ENCODE assay signal across 3 cellular contexts in the genomic region with DNA sequence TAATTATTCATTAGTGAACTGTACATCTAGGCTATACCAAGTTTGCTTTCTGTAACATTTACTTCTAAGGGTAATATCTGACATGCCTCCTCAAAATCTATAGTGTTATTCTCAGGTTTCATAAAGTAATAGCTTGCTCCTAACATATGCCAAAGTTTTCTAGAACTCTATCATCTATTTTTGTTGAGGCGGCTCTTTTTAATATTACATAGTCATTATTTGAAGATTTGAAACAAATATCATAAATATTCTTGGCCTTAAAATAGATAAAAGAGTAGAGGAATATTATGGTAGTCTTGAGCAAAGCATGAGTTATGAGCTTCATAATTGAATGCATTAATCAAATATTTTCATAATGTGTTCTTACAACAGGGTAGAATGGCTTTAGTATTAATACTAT.
A peak's percentile ranks its signal among the peaks of the same experiment; 100 is the strongest.
TF ChIP-seq lines count a peak whose summit lies in the region.

No MANE protein-coding gene starts in this region.

TF ChIP-seq in IMR-90, 13 proteins besides CTCF, POLR2A, EP300 and RAD21:
- TF ChIP-seq MAFK (IDR thresholded peaks at IDR 0.05; ENCODE audit: low read depth, low read length) = 0 out of 2 replicates have a peak, but pooled peaks have one; percentile 4
- no peak for TF ChIP-seq CHD1 (IDR thresholded peaks at IDR 0.05; ENCODE audit: low read depth, low read length)
TF ChIP-seq in IMR-90: peak in this region for 1.

TF ChIP-seq in K562, 482 proteins besides CTCF, POLR2A, EP300 and RAD21:
- TF ChIP-seq C11orf30 (IDR thresholded peaks at IDR 0.05; ENCODE audit: low read depth) (peak; percentile 57), ZNF24 (IDR thresholded peaks at IDR 0.05) (no peak), CCNT2 (IDR thresholded peaks at IDR 0.05; ENCODE audit: borderline replicate concordance, extremely low read depth, insufficient read length, low read depth, low read length) (no peak), ZNF316 (IDR thresholded peaks at IDR 0.05) (peak; percentile 73), MAFG (tag; conservative IDR thresholded peaks at IDR 0.05) (peak; percentile 37), IFI16 (CRISPR knock-in tag; IDR thresholded peaks at IDR 0.05) (no peak)

TF ChIP-seq in GM23338, 12 proteins besides CTCF, POLR2A, EP300 and RAD21:
- no peak for TF ChIP-seq EZH2 (IDR thresholded peaks at IDR 0.05; ENCODE audit: low read depth, unreplicated experiment)
- TF ChIP-seq, protein P1, sequence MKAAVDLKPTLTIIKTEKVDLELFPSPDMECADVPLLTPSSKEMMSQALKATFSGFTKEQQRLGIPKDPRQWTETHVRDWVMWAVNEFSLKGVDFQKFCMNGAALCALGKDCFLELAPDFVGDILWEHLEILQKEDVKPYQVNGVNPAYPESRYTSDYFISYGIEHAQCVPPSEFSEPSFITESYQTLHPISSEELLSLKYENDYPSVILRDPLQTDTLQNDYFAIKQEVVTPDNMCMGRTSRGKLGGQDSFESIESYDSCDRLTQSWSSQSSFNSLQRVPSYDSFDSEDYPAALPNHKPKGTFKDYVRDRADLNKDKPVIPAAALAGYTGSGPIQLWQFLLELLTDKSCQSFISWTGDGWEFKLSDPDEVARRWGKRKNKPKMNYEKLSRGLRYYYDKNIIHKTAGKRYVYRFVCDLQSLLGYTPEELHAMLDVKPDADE (IDR thresholded peaks at IDR 0.05) = no peak
- TF ChIP-seq, protein P2, sequence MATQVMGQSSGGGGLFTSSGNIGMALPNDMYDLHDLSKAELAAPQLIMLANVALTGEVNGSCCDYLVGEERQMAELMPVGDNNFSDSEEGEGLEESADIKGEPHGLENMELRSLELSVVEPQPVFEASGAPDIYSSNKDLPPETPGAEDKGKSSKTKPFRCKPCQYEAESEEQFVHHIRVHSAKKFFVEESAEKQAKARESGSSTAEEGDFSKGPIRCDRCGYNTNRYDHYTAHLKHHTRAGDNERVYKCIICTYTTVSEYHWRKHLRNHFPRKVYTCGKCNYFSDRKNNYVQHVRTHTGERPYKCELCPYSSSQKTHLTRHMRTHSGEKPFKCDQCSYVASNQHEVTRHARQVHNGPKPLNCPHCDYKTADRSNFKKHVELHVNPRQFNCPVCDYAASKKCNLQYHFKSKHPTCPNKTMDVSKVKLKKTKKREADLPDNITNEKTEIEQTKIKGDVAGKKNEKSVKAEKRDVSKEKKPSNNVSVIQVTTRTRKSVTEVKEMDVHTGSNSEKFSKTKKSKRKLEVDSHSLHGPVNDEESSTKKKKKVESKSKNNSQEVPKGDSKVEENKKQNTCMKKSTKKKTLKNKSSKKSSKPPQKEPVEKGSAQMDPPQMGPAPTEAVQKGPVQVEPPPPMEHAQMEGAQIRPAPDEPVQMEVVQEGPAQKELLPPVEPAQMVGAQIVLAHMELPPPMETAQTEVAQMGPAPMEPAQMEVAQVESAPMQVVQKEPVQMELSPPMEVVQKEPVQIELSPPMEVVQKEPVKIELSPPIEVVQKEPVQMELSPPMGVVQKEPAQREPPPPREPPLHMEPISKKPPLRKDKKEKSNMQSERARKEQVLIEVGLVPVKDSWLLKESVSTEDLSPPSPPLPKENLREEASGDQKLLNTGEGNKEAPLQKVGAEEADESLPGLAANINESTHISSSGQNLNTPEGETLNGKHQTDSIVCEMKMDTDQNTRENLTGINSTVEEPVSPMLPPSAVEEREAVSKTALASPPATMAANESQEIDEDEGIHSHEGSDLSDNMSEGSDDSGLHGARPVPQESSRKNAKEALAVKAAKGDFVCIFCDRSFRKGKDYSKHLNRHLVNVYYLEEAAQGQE (IDR thresholded peaks at IDR 0.05; ENCODE audit: unreplicated experiment) = no peak
- TF ChIP-seq, protein P3, sequence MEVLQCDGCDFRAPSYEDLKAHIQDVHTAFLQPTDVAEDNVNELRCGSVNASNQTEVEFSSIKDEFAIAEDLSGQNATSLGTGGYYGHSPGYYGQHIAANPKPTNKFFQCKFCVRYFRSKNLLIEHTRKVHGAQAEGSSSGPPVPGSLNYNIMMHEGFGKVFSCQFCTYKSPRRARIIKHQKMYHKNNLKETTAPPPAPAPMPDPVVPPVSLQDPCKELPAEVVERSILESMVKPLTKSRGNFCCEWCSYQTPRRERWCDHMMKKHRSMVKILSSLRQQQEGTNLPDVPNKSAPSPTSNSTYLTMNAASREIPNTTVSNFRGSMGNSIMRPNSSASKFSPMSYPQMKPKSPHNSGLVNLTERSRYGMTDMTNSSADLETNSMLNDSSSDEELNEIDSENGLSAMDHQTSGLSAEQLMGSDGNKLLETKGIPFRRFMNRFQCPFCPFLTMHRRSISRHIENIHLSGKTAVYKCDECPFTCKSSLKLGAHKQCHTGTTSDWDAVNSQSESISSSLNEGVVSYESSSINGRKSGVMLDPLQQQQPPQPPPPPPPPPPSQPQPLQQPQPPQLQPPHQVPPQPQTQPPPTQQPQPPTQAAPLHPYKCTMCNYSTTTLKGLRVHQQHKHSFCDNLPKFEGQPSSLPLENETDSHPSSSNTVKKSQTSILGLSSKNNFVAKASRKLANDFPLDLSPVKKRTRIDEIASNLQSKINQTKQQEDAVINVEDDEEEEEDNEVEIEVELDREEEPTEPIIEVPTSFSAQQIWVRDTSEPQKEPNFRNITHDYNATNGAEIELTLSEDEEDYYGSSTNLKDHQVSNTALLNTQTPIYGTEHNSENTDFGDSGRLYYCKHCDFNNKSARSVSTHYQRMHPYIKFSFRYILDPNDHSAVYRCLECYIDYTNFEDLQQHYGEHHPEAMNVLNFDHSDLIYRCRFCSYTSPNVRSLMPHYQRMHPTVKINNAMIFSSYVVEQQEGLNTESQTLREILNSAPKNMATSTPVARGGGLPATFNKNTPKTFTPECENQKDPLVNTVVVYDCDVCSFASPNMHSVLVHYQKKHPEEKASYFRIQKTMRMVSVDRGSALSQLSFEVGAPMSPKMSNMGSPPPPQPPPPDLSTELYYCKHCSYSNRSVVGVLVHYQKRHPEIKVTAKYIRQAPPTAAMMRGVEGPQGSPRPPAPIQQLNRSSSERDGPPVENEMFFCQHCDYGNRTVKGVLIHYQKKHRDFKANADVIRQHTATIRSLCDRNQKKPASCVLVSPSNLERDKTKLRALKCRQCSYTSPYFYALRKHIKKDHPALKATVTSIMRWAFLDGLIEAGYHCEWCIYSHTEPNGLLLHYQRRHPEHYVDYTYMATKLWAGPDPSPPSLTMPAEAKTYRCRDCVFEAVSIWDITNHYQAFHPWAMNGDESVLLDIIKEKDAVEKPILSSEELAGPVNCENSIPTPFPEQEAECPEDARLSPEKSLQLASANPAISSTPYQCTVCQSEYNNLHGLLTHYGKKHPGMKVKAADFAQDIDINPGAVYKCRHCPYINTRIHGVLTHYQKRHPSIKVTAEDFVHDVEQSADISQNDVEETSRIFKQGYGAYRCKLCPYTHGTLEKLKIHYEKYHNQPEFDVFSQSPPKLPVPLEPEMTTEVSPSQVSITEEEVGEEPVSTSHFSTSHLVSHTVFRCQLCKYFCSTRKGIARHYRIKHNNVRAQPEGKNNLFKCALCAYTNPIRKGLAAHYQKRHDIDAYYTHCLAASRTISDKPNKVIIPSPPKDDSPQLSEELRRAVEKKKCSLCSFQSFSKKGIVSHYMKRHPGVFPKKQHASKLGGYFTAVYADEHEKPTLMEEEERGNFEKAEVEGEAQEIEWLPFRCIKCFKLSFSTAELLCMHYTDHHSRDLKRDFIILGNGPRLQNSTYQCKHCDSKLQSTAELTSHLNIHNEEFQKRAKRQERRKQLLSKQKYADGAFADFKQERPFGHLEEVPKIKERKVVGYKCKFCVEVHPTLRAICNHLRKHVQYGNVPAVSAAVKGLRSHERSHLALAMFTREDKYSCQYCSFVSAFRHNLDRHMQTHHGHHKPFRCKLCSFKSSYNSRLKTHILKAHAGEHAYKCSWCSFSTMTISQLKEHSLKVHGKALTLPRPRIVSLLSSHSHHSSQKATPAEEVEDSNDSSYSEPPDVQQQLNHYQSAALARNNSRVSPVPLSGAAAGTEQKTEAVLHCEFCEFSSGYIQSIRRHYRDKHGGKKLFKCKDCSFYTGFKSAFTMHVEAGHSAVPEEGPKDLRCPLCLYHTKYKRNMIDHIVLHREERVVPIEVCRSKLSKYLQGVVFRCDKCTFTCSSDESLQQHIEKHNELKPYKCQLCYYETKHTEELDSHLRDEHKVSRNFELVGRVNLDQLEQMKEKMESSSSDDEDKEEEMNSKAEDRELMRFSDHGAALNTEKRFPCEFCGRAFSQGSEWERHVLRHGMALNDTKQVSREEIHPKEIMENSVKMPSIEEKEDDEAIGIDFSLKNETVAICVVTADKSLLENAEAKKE (CRISPR knock-in tag; IDR thresholded peaks at IDR 0.05) = no peak
- no peak for TF ChIP-seq ZNF114 (CRISPR knock-in tag; IDR thresholded peaks at IDR 0.05)
- TF ChIP-seq JUNB (IDR thresholded peaks at IDR 0.05; ENCODE audit: unreplicated experiment) = no peak
- no peak for TF ChIP-seq STAT1 (IDR thresholded peaks at IDR 0.05; ENCODE audit: unreplicated experiment)
- TF ChIP-seq NANOG (IDR thresholded peaks at IDR 0.05; ENCODE audit: borderline replicate concordance) = no peak
- no peak for TF ChIP-seq POLR2AphosphoS5 (IDR thresholded peaks at IDR 0.05; ENCODE audit: low read depth)
- no peak for TF ChIP-seq CREB1 (CRISPR knock-in tag; IDR thresholded peaks at IDR 0.05; ENCODE audit: low read depth)
- no peak for TF ChIP-seq ZNF331 (CRISPR knock-in tag; IDR thresholded peaks at IDR 0.05; ENCODE audit: low read depth)
- no peak for TF ChIP-seq EZH2phosphoT487 (IDR thresholded peaks at IDR 0.05; ENCODE audit: unreplicated experiment)
